Comparison of ENCODE assay signal across 8 cellular contexts in genomic region chrX:13669246-13669689, GRCh38. TPM values are rescaled to one million over a fixed set of nuclear protein-coding genes. Genes with fewer than 3 reads are reported as not detected.
DNase-seq lines count a peak whose midpoint lies in the region; ATAC-seq and TF ChIP-seq lines count a peak whose summit lies in the region.

No MANE protein-coding gene starts in this region.

- TF ChIP-seq CTCF in astrocyte of the cerebellum (IDR thresholded peaks at IDR 0.05; ENCODE audit: low read depth, low read length, missing control alignments), result no peak

- peak; percentile 53 for ATAC-seq in GM19025 (IDR thresholded peaks at IDR 0.05; ENCODE audit: low read depth, unreplicated experiment)
- ATAC-seq in HG03175 (IDR thresholded peaks at IDR 0.05; ENCODE audit: unreplicated experiment), result peak; percentile 86

- in situ Hi-C loops in astrocyte of the cerebellum (cut with HindIII; ENCODE audit: low sequenced_read_pairs), result no loop called here

- H3K4me3 ChIP-seq in astrocyte of the cerebellum (ENCODE audit: low read depth, low read length), result no peak overlapping the region

- DNase-seq in AML-193 (lab: John Stamatoyannopoulos, UW), result peak; percentile 57 to 61
- peak; percentile 95 for DNase-seq in RPMI7951 (ENCODE audit: low read depth)
- peak; percentile 95 for DNase-seq in astrocyte of the cerebellum (ENCODE audit: low read depth)
- peak; percentile 53 for DNase-seq in left kidney (ENCODE audit: low read depth, low spot score)
- DNase-seq in stromal cell of bone marrow (ENCODE audit: low read depth), result peak; percentile 89
- DNase-seq in NCI-H2081 treated with DMSO at 0.1 percent for 48 hours (lab: John Stamatoyannopoulos, UW), result no peak

RNA-seq across cellular contexts. Expression of gene TCEANC, which starts 16.3 kb away (rescaled TPM):
- total RNA-seq in RPMI7951 (2014; rRNA removed; shearing (Covaris generic)), result 0.88 and 1.7 TPM in 2 replicates

RNA-seq across cellular contexts. Expression of gene RAB9A, which starts 19.7 kb away (rescaled TPM):
- total RNA-seq in RPMI7951 (2014; rRNA removed; shearing (Covaris generic)), result 30.9 and 33.4 TPM in 2 replicates
